ENCODE assay signal across 8 cellular contexts in the genomic region with DNA sequence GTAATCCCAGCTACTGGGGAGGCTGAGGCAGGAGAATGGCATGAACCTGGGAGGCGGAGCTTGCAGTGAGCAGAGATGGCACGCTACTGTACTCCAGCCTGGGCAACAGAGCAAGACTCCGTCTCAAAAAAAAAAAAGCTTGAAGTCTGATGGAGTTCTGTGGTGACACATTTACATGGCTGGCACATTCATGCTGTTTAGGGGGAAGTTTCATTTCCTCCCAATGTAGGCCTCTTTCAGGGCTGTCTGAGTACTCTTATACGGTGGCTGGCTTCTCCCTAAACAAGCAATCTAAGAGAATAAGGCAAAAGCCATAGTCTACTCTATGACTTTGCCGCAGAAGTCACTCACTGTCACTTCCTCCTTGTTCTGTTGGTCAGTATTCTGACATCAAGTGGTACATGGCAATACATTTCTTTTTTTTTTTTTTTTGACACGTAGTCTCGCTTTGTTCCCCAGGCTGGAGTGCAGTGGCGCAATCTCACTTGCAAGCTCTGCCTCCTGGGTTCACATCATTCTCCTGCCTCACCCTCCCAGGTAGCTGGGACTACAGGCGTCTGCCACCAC. TPM values are rescaled to one million over a fixed set of nuclear protein-coding genes. Genes with fewer than 3 reads are reported as not detected.
DNase-seq lines count a peak whose midpoint lies in the region; ATAC-seq lines count a peak whose summit lies in the region.

No MANE protein-coding gene starts in this region.

- in situ Hi-C loops in G401 (cut with HindIII; ENCODE audit: low sequenced_read_pairs): no loop called here

- ATAC-seq in activated CD4-positive, CD25-positive, alpha-beta regulatory T cell treated with anti-CD3 and anti-CD28 coated beads, Interleukin-2, amount 50 U/mL, for 24 hours: peak; percentile 33 to 60
- peak; percentile 76 for ATAC-seq in HG02885 (IDR thresholded peaks at IDR 0.05; ENCODE audit: poor library complexity, unreplicated experiment)
- ATAC-seq in stimulated activated naive CD8-positive, alpha-beta T cell treated with anti-CD3 and anti-CD28 coated beads, Interleukin-15, Interleukin-2, amounts not matched to agents 100 U/mL and 50 U/mL, for 24 hours: peak; percentile 54

- no peak for DNase-seq in activated CD4-positive, CD25-positive, alpha-beta regulatory T cell treated with anti-CD3 and anti-CD28 coated beads, Interleukin-2, amount 50 U/mL, for 72 hours
- DNase-seq in SKM-1 treated with dmso at 0.1 percent for 144 hours (lab: John Stamatoyannopoulos, UW; ENCODE audit: unreplicated experiment) (peak; percentile 73), A172 (ENCODE audit: low spot score) (no peak), G401 (ENCODE audit: low spot score) (no peak), H4 (ENCODE audit: low spot score) (no peak)
- no peak for DNase-seq in stimulated activated naive CD8-positive, alpha-beta T cell treated with anti-CD3 and anti-CD28 coated beads, Interleukin-15, Interleukin-2, amounts not matched to agents 100 U/mL and 50 U/mL, for 24 hours

RNA-seq across cellular contexts. Expression of a gene that starts 41.2 kb away (rescaled TPM):
- 38.0 and 41.6 TPM in 2 replicates for total RNA-seq in A172 (2014; rRNA removed; shearing (Covaris generic))
- 43.0 and 45.4 TPM in 2 replicates for total RNA-seq in G401 (2014; rRNA removed; shearing (Covaris generic))
- 40.1 and 42.4 TPM in 2 replicates for total RNA-seq in H4 (2014; rRNA removed; shearing (Covaris generic))

RNA-seq across cellular contexts. Expression of a gene that starts 41.5 kb away (rescaled TPM):
- 182 and 215 TPM in 2 replicates for total RNA-seq in A172 (2014; rRNA removed; shearing (Covaris generic))
- total RNA-seq in G401 (2014; rRNA removed; shearing (Covaris generic)): 147 and 237 TPM in 2 replicates
- 155 and 195 TPM in 2 replicates for total RNA-seq in H4 (2014; rRNA removed; shearing (Covaris generic))
